ENCODE assay signal across 10 cellular contexts in genomic region chr13:32284927-32285632, GRCh38. TPM values are rescaled to one million over a fixed set of nuclear protein-coding genes. Genes with fewer than 3 reads are reported as not detected.
A peak's percentile ranks its signal among the peaks of the same experiment; 100 is the strongest.
DNase-seq lines count a peak whose midpoint lies in the region; ATAC-seq, FAIRE-seq and TF ChIP-seq lines count a peak whose summit lies in the region.
"Had no signal": no experiment of that assay in that cellular context is flagged by ENCODE, and none has a peak within 500 bp of the region (broad histone marks: within the 10 kb centered on the region; RNA-seq: fewer than 3 reads in every experiment).

No MANE protein-coding gene starts in this region.

- POLR2A ChIA-PET in activated CD8-positive, alpha-beta T cell treated with anti-CD3 and anti-CD28 coated beads for 36 hours (lab: Charles Lee) = no interaction called here

- no peak overlapping the region for H3K23ac ChIP-seq in mesenchymal stem cell (ENCODE audit: low read length in 2 of 2)

- H3K14ac ChIP-seq in mesenchymal stem cell (ENCODE audit: low read length in 2 of 2) = no peak overlapping the region

- no peaks in the 10 kb centered on the region for H3K79me1 ChIP-seq in mesenchymal stem cell (replicated peaks; ENCODE audit: low read length, poor library complexity, severe bottlenecking)

- H3K4ac ChIP-seq in mesenchymal stem cell (ENCODE audit: low read depth in 1 of 2, low read length in 2 of 2) = no peak overlapping the region

- H3K36me3 ChIP-seq in mesenchymal stem cell (ENCODE audit: control insufficient read depth in 1 of 2, insufficient read depth in 2 of 2, low read depth in 1 of 2, low read length in 2 of 2) = peaks cover 0 to 11% of the 10 kb centered on the region in 2 experiments
- H3K36me3 ChIP-seq in tibial artery = peaks cover 20 to 36% (median 29%) of the 10 kb centered on the region in 3 donors
- H3K36me3 ChIP-seq in MM.1S (replicated peaks; ENCODE audit: insufficient read depth, low read length) = no peaks in the 10 kb centered on the region

- H3K27me3 ChIP-seq in mesenchymal stem cell (ENCODE audit: control insufficient read depth in 1 of 2, insufficient read depth in 1 of 2, low read length in 2 of 2) = no peaks in the 10 kb centered on the region
- no peaks in the 10 kb centered on the region for H3K27me3 ChIP-seq in tibial artery
- no peaks in the 10 kb centered on the region for H3K27me3 ChIP-seq in MM.1S (replicated peaks; ENCODE audit: insufficient read depth, low read length)

- DNase-seq in M059J (ENCODE audit: low read depth) (peak; percentile 86), mesenchymal stem cell (no peak), tibial artery (no peak), MM.1S (no peak), D341Med (ENCODE audit: low spot score) (no peak)
- no peak for DNase-seq in activated effector memory CD4-positive, alpha-beta T cell treated with anti-CD3 and anti-CD28 coated beads, Interleukin-2, amount 50 U/mL, for 16 hours
- no peak for DNase-seq in activated CD8-positive, alpha-beta T cell treated with anti-CD3 and anti-CD28 coated beads for 36 hours
- DNase-seq: NCI-H69 had no signal

- no peaks in the 10 kb centered on the region for H3K27me3 Mint-ChIP-seq in activated CD8-positive, alpha-beta T cell treated with anti-CD3 and anti-CD28 coated beads for 36 hours

- no peak overlapping the region for H4K91ac ChIP-seq in mesenchymal stem cell (ENCODE audit: low read length)

- no peak for ATAC-seq in activated CD8-positive, alpha-beta T cell treated with anti-CD3 and anti-CD28 coated beads for 36 hours

- H3K9me3 Mint-ChIP-seq in activated CD8-positive, alpha-beta T cell treated with anti-CD3 and anti-CD28 coated beads for 36 hours = no peaks in the 10 kb centered on the region

- intact Hi-C loops in tibial artery (cut with DNase I; ENCODE audit: low total_unique reads) = no loop called here
- intact Hi-C loops in activated CD8-positive, alpha-beta T cell treated with anti-CD3 and anti-CD28 coated beads for 36 hours (cut with micrococcal nuclease) = no loop called here

- H3K4me2 ChIP-seq in mesenchymal stem cell (ENCODE audit: low read length, poor library complexity, severe bottlenecking) = no peak overlapping the region
- H3K4me2 ChIP-seq in MM.1S (ENCODE audit: low read depth, low read length) = no peak overlapping the region

- H2BK120ac ChIP-seq in mesenchymal stem cell (ENCODE audit: low read depth, low read length) = no peak overlapping the region

- H3K27ac Mint-ChIP-seq in activated CD8-positive, alpha-beta T cell treated with anti-CD3 and anti-CD28 coated beads for 36 hours = no peak overlapping the region

- H3K9me3 ChIP-seq in mesenchymal stem cell (ENCODE audit: control insufficient read depth, low read length) (no peaks in the 10 kb centered on the region), tibial artery (no peaks in the 10 kb centered on the region), MM.1S (replicated peaks; ENCODE audit: insufficient read depth, low read length) (no peaks in the 10 kb centered on the region)

- no peak overlapping the region for H2BK12ac ChIP-seq in mesenchymal stem cell (ENCODE audit: low read length in 2 of 2)

- H3K4me3 ChIP-seq in mesenchymal stem cell (ENCODE audit: insufficient read depth in 1 of 2, low read depth in 1 of 2, low read length in 2 of 2) = no peak overlapping the region
- peak overlapping the region in 1 of 2 donors; percentile 6 for H3K4me3 ChIP-seq in tibial artery
- no peak overlapping the region for H3K4me3 ChIP-seq in MM.1S (ENCODE audit: low read length)

- H3K4me1 Mint-ChIP-seq in activated CD8-positive, alpha-beta T cell treated with anti-CD3 and anti-CD28 coated beads for 36 hours (ENCODE audit: low read depth) = no peaks in the 10 kb centered on the region

- CTCF ChIA-PET in activated CD8-positive, alpha-beta T cell treated with anti-CD3 and anti-CD28 coated beads for 36 hours (lab: Charles Lee) = interaction anchor here (0.6 to 2.0 kb wide), 5 partner anchors 15 to 375 kb away, joined by 3 to 4 read pairs (median 3); no protein-coding TSS in a partner anchor

- peak overlapping the region; percentile 37 for H4K8ac ChIP-seq in mesenchymal stem cell (ENCODE audit: low read length)

- H2BK5ac ChIP-seq in mesenchymal stem cell (ENCODE audit: low read depth, low read length, poor library complexity, severe bottlenecking) = no peak overlapping the region

- H3K9ac ChIP-seq in mesenchymal stem cell (ENCODE audit: low read length) (peak overlapping the region; percentile 60), MM.1S (ENCODE audit: low read length) (no peak overlapping the region)

- no peak for TF ChIP-seq CTCF in tibial artery (IDR thresholded peaks at IDR 0.05)
- TF ChIP-seq CTCF in activated CD8-positive, alpha-beta T cell treated with anti-CD3 and anti-CD28 coated beads for 36 hours (IDR thresholded peaks at IDR 0.05) = no peak
- TF ChIP-seq CTCF in MM.1S (IDR thresholded peaks at IDR 0.05; ENCODE audit: low read length) = no peak

- H2AK5ac ChIP-seq in mesenchymal stem cell (ENCODE audit: low read length, severe bottlenecking) = no peak overlapping the region

- no peak overlapping the region for H2AFZ ChIP-seq in mesenchymal stem cell (ENCODE audit: low read depth, low read length)
- no peak overlapping the region for H2AFZ ChIP-seq in MM.1S (ENCODE audit: low read length)

- H3F3A ChIP-seq in MM.1S (ENCODE audit: insufficient read depth, low read length) = no peaks in the 10 kb centered on the region

- no peak overlapping the region for H3K18ac ChIP-seq in mesenchymal stem cell (ENCODE audit: low read depth in 1 of 2, low read length in 2 of 2)

- H3K36me3 Mint-ChIP-seq in activated CD8-positive, alpha-beta T cell treated with anti-CD3 and anti-CD28 coated beads for 36 hours (ENCODE audit: low read depth) = no peaks in the 10 kb centered on the region

- H3K4me3 Mint-ChIP-seq in activated CD8-positive, alpha-beta T cell treated with anti-CD3 and anti-CD28 coated beads for 36 hours = no peak overlapping the region

- no peak overlapping the region for H2BK15ac ChIP-seq in mesenchymal stem cell (ENCODE audit: low read depth, poor library complexity, severe bottlenecking)

- WGBS in mesenchymal stem cell = 77% methylated on average over 3 of the region's 6 CpGs

- peak overlapping the region; percentile 73 for H3K27ac ChIP-seq in mesenchymal stem cell (ENCODE audit: low read length, poor library complexity, severe bottlenecking)
- H3K27ac ChIP-seq in tibial artery = peak overlapping the region; percentile 74 to 79
- no peak overlapping the region for H3K27ac ChIP-seq in MM.1S (ENCODE audit: low read length)

- no peaks in the 10 kb centered on the region for H3K79me2 ChIP-seq in MM.1S (ENCODE audit: low read length)

- no peaks in the 10 kb centered on the region for H4K20me1 ChIP-seq in MM.1S (ENCODE audit: insufficient read depth, low read length)

- peak; percentile 48 for FAIRE-seq in endometrium (lab: Jason Lieb, UNC)
- FAIRE-seq: GM12892 had no signal

- H3K9me2 ChIP-seq in MM.1S (replicated peaks; ENCODE audit: insufficient read depth, low read length) = no peaks in the 10 kb centered on the region

- no peaks in the 10 kb centered on the region for H3K4me1 ChIP-seq in mesenchymal stem cell (ENCODE audit: control insufficient read depth, insufficient read depth, low read depth, low read length)
- peaks cover 0 to 26% (median 16%) of the 10 kb centered on the region in 4 donors for H3K4me1 ChIP-seq in tibial artery
- H3K4me1 ChIP-seq in MM.1S (ENCODE audit: low read length) = no peaks in the 10 kb centered on the region

RNA-seq across cellular contexts. Expression of gene ZAR1L, which starts 30.1 kb away (rescaled TPM):
- total RNA-seq in M059J (2014; rRNA removed; shearing (Covaris generic)) = not detected in 2 replicates
- not detected for polyA plus RNA-seq in mesenchymal stem cell (2013, experiment 1 of 2)
- not detected for polyA plus RNA-seq in mesenchymal stem cell (2013, experiment 2 of 2)
- total RNA-seq in activated CD8-positive, alpha-beta T cell treated with anti-CD3 and anti-CD28 coated beads for 36 hours = not detected

RNA-seq across cellular contexts. Expression of gene BRCA2, which starts 30.2 kb away (rescaled TPM):
- 8.7 and 11.4 TPM in 2 replicates for total RNA-seq in M059J (2014; rRNA removed; shearing (Covaris generic))
- 1.3 TPM for polyA plus RNA-seq in mesenchymal stem cell (2013, experiment 1 of 2)
- polyA plus RNA-seq in mesenchymal stem cell (2013, experiment 2 of 2) = 0.75 TPM
- total RNA-seq in activated CD8-positive, alpha-beta T cell treated with anti-CD3 and anti-CD28 coated beads for 36 hours = 10 to 100 TPM; 24.9 to 27.2 TPM
